11 cellular contexts compared by ENCODE assay signal in genomic region chr14:87304404-87304803, GRCh38.
"Had no signal": no experiment of that assay in that cellular context is flagged by ENCODE, and none has a peak within 500 bp of the region (broad histone marks: within the 10 kb centered on the region; RNA-seq: fewer than 3 reads in every experiment).

No MANE protein-coding gene starts in this region.

- ATAC-seq: GM23338, HCT116 had no signal

- H3K4me2 ChIP-seq: GM23338 had no signal

- H3K9ac ChIP-seq: GM23248 had no signal

- H3K27ac ChIP-seq: GM23248 had no signal

- H3K36me3 ChIP-seq: HAP-1 had no signal

- H2AFZ ChIP-seq: GM23248, GM23338 had no signal

- H3K9me3 ChIP-seq: HAP-1 had no signal

- H3K4me1 ChIP-seq: HAP-1 had no signal

- FAIRE-seq: H1, H54 had no signal

- DNase-seq: GM23248, GOT3, H7, H9, HCEC 1CT, HFFc6 had no signal

- H3K4me3 ChIP-seq: GM23248, GM23338, HAP-1 had no signal
